ENCODE assay signal across 16 cellular contexts in the genomic region with DNA sequence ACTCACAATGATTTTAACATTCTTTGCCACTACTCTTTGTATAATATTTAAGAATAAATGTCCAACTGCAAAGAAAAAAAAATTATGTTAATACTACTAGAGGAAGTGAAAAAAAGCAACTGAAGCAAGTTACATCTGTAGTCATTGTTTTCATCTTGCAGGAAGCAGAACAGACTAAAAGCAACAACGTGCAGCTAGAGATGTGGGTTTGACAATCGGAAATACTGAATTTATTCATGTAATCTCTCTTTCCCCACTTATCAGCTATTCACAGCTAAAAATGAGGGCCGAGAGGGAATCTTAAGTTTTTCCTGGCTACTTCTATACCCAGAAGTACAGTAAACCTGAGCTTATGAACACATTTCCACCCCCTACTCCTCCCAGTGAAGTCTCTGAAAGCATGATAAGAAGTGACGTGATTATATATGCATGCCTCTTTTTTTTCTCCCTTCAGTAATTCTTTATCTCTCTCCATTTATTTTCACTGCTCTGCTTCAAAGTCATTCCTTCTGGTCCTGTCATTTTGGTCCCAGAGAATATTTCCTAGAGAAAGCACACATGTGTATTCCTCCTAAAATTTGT.
DNase-seq lines count a peak whose midpoint lies in the region; ATAC-seq lines count a peak whose summit lies in the region.
"Had no signal": no experiment of that assay in that cellular context is flagged by ENCODE, and none has a peak within 500 bp of the region (broad histone marks: within the 10 kb centered on the region; RNA-seq: fewer than 3 reads in every experiment).

No MANE protein-coding gene starts in this region.

- peak overlapping the region; percentile 11 for H3K27ac ChIP-seq in effector memory CD4-positive, alpha-beta T cell (ENCODE audit: insufficient read depth, low read length, poor library complexity, severe bottlenecking)
- H3K27ac ChIP-seq in thymus (ENCODE audit: low read depth), result peak overlapping the region; percentile 19
- H3K27ac ChIP-seq: gastrocnemius medialis, prostate gland, SJCRH30, stomach had no signal

- H3K27ac Mint-ChIP-seq in activated naive CD4-positive, alpha-beta T cell treated with anti-CD3 and anti-CD28 coated beads, Interleukin-2, amount 50 U/mL, for 24 hours, result peak overlapping the region; percentile 80
- H3K27ac Mint-ChIP-seq in T-helper 17 cell, result peak overlapping the region; percentile 92

- H3K4me1 Mint-ChIP-seq in activated naive CD4-positive, alpha-beta T cell treated with anti-CD3 and anti-CD28 coated beads, Interleukin-2, amount 50 U/mL, for 24 hours, result peaks cover 77% of the 10 kb centered on the region
- H3K4me1 Mint-ChIP-seq in T-helper 17 cell, result peaks cover 37% of the 10 kb centered on the region

- 7% methylated on average over 4 of the region's 4 CpGs for WGBS in thymus

- no peaks in the 10 kb centered on the region for H3K9me3 Mint-ChIP-seq in activated naive CD4-positive, alpha-beta T cell treated with anti-CD3 and anti-CD28 coated beads, Interleukin-2, amount 50 U/mL, for 24 hours

- H3K9me3 ChIP-seq in T-helper 17 cell (ENCODE audit: control insufficient read depth, low read length, poor library complexity, severe bottlenecking), result no peaks in the 10 kb centered on the region
- no peaks in the 10 kb centered on the region for H3K9me3 ChIP-seq in effector memory CD4-positive, alpha-beta T cell (ENCODE audit: control insufficient read depth, low read length)
- H3K9me3 ChIP-seq in thymus (ENCODE audit: control insufficient read depth), result no peaks in the 10 kb centered on the region
- H3K9me3 ChIP-seq: gastrocnemius medialis, prostate gland, SJCRH30, spleen, stomach had no signal

- H3K27me3 ChIP-seq in effector memory CD4-positive, alpha-beta T cell (replicated peaks; ENCODE audit: control insufficient read depth, insufficient read depth, low read length, poor library complexity, severe bottlenecking), result no peaks in the 10 kb centered on the region
- H3K27me3 ChIP-seq in thymus (ENCODE audit: control insufficient read depth, insufficient read depth), result no peaks in the 10 kb centered on the region
- H3K27me3 ChIP-seq: gastrocnemius medialis, SJCRH30, stomach had no signal

- no peaks in the 10 kb centered on the region for H3K27me3 Mint-ChIP-seq in activated naive CD4-positive, alpha-beta T cell treated with anti-CD3 and anti-CD28 coated beads, Interleukin-2, amount 50 U/mL, for 24 hours
- H3K27me3 Mint-ChIP-seq in T-helper 17 cell, result no peaks in the 10 kb centered on the region

- ATAC-seq in T-helper 17 cell, result peak; percentile 39
- ATAC-seq in GM21529 (IDR thresholded peaks at IDR 0.05; ENCODE audit: unreplicated experiment), result no peak
- ATAC-seq: gastrocnemius medialis, left ventricle myocardium superior had no signal

- H3K4me1 ChIP-seq in effector memory CD4-positive, alpha-beta T cell (ENCODE audit: control insufficient read depth, insufficient read depth, low read length, poor library complexity, severe bottlenecking), result peaks cover 28% of the 10 kb centered on the region
- H3K4me1 ChIP-seq in thymus (ENCODE audit: control insufficient read depth, insufficient read depth, low read length), result peaks cover 3% of the 10 kb centered on the region
- H3K4me1 ChIP-seq: gastrocnemius medialis, prostate gland, SJCRH30 had no signal

- H3K4me3 ChIP-seq in effector memory CD4-positive, alpha-beta T cell (ENCODE audit: insufficient read depth, low read depth, low read length, poor library complexity, severe bottlenecking), result no peak overlapping the region
- H3K4me3 ChIP-seq in thymus (ENCODE audit: low read length), result no peak overlapping the region
- H3K4me3 ChIP-seq: gastrocnemius medialis, prostate gland, SJCRH30, spleen, stomach had no signal

- H3K4me3 Mint-ChIP-seq in activated naive CD4-positive, alpha-beta T cell treated with anti-CD3 and anti-CD28 coated beads, Interleukin-2, amount 50 U/mL, for 24 hours, result peak overlapping the region; percentile 81
- H3K4me3 Mint-ChIP-seq in T-helper 17 cell, result peak overlapping the region; percentile 67

- DNase-seq in activated naive CD4-positive, alpha-beta T cell treated with anti-CD3 and anti-CD28 coated beads, Interleukin-2, amount 50 U/mL, for 16 hours, result no peak
- DNase-seq in T-helper 17 cell (no peak), NCI-H1436 treated with DMSO at 0.1 percent for 48 hours (lab: John Stamatoyannopoulos, UW) (no peak), HUDEP-2 (lab: John Stamatoyannopoulos, UW; ENCODE audit: unreplicated experiment in 76 of 76) (no peak)
- no peak for DNase-seq in effector memory CD4-positive, alpha-beta T cell
- DNase-seq: gastrocnemius medialis, KG1, left ventricle myocardium superior, NCI-H2227 treated with DMSO at 0.1 percent for 48 hours, SJCRH30, spleen, stomach had no signal

- H3K36me3 ChIP-seq in effector memory CD4-positive, alpha-beta T cell (ENCODE audit: control insufficient read depth, insufficient read depth, low read length), result no peaks in the 10 kb centered on the region
- H3K36me3 ChIP-seq in thymus (ENCODE audit: control insufficient read depth, insufficient read depth), result no peaks in the 10 kb centered on the region
- H3K36me3 ChIP-seq: gastrocnemius medialis, prostate gland, SJCRH30, spleen had no signal

- peaks cover 19% of the 10 kb centered on the region for H3K36me3 Mint-ChIP-seq in activated naive CD4-positive, alpha-beta T cell treated with anti-CD3 and anti-CD28 coated beads, Interleukin-2, amount 50 U/mL, for 24 hours
- peaks cover 10% of the 10 kb centered on the region for H3K36me3 Mint-ChIP-seq in T-helper 17 cell (ENCODE audit: low read depth)
